12 cellular contexts compared by ENCODE assay signal in genomic region chr3:46717447-46718231, GRCh38. TPM values are rescaled to one million over a fixed set of nuclear protein-coding genes. Genes with fewer than 3 reads are reported as not detected.
DNase-seq lines count a peak whose midpoint lies in the region; ATAC-seq, FAIRE-seq and TF ChIP-seq lines count a peak whose summit lies in the region.
"Had no signal": no experiment of that assay in that cellular context is flagged by ENCODE, and none has a peak within 500 bp of the region (broad histone marks: within the 10 kb centered on the region; RNA-seq: fewer than 3 reads in every experiment).

Gene PRSS50, minus strand, starts transcription at chr3:46717869. Its CDS starts 45 bp downstream, at chr3:46717824.

- no peak within 1 kb of the TSS for H3K27ac ChIP-seq in mammary epithelial cell (ENCODE audit: insufficient read depth, low read depth, low read length)
- no peak within 1 kb of the TSS for H3K27ac ChIP-seq in WERI-Rb-1
- no peak within 1 kb of the TSS for H3K27ac ChIP-seq in keratinocyte (ENCODE audit: control insufficient read depth, insufficient read depth, low read length)
- H3K27ac ChIP-seq: KMS-11 had no signal

- intact Hi-C loops in MCF 10A (cut with micrococcal nuclease) (no loop called here), mammary epithelial cell (cut with micrococcal nuclease) (no loop called here)

- H3K4me1 ChIP-seq in mammary epithelial cell (ENCODE audit: insufficient read depth, low read length) (no peaks in the 10 kb centered on the region), keratinocyte (ENCODE audit: control insufficient read depth, extremely low read depth, insufficient read depth, low read length) (peaks cover 10% of the 10 kb centered on the region)

- BruUV-seq in MCF 10A (replicated peaks; lab: Mats Ljungman, UMichigan) (no TSS peak), mammary epithelial cell (replicated peaks; lab: Mats Ljungman, UMichigan) (no TSS peak)

- H3K9me3 ChIP-seq in mammary epithelial cell (replicated peaks; ENCODE audit: insufficient read depth, low read length) (no peaks in the 10 kb centered on the region), WERI-Rb-1 (ENCODE audit: severe bottlenecking) (no peaks in the 10 kb centered on the region), keratinocyte (ENCODE audit: control insufficient read depth, low read depth, low read length) (no peaks in the 10 kb centered on the region)

- no peak for DNase-seq in MCF 10A (ENCODE audit: unreplicated experiment)
- DNase-seq in mammary epithelial cell = no peak
- no peak for DNase-seq in WERI-Rb-1
- no peak for DNase-seq in keratinocyte (ENCODE audit: low read depth, low spot score)
- peak; percentile 72 for DNase-seq in type B pancreatic cell (ENCODE audit: extremely low spot score, unreplicated experiment)
- no peak for DNase-seq in G401 (ENCODE audit: low spot score)

- no peaks in the 10 kb centered on the region for H3K9me3 Mint-ChIP-seq in MCF 10A (ENCODE audit: unreplicated experiment)
- H3K9me3 Mint-ChIP-seq in type B pancreatic cell = peaks cover 5% of the 10 kb centered on the region
- H3K9me3 Mint-ChIP-seq: dendritic cell treated with granulocyte-macrophage colony-stimulating factor and Interleukin-4, amounts not matched to agents 40 ng/mL and 50 ng/mL, for 4 days had no signal

- peaks cover 15% of the 10 kb centered on the region for H3K27me3 Mint-ChIP-seq in MCF 10A (ENCODE audit: insufficient read depth, unreplicated experiment)
- H3K27me3 Mint-ChIP-seq in type B pancreatic cell = peaks cover 7% of the 10 kb centered on the region

- H3K4me1 Mint-ChIP-seq in MCF 10A (ENCODE audit: insufficient read depth, unreplicated experiment) = no peaks in the 10 kb centered on the region
- no peaks in the 10 kb centered on the region for H3K4me1 Mint-ChIP-seq in type B pancreatic cell (ENCODE audit: unreplicated experiment)

- dilution Hi-C loops in mammary epithelial cell (cut with HindIII; ENCODE audit: low sequenced_read_pairs) = no loop called here
- dilution Hi-C loops in keratinocyte (cut with MboI; ENCODE audit: extremely low pct_ligation_motif_present, low sequenced_read_pairs) = no loop called here

- H2AFZ ChIP-seq in mammary epithelial cell (ENCODE audit: low read depth, low read length) (no peak within 1 kb of the TSS), keratinocyte (ENCODE audit: control insufficient read depth, low read length) (no peak within 1 kb of the TSS)

- no peaks in the 10 kb centered on the region for H3K36me3 ChIP-seq in mammary epithelial cell (ENCODE audit: insufficient read depth, low read length)
- no peaks in the 10 kb centered on the region for H3K36me3 ChIP-seq in WERI-Rb-1
- H3K36me3 ChIP-seq in keratinocyte (ENCODE audit: control insufficient read depth in 2 of 2, extremely low read depth in 1 of 2, insufficient read depth in 2 of 2, low read length in 2 of 2) = no peaks in the 10 kb centered on the region

- no peak within 1 kb of the TSS for H3K4me2 ChIP-seq in mammary epithelial cell (ENCODE audit: insufficient read depth, low read depth, low read length)
- no peak within 1 kb of the TSS for H3K4me2 ChIP-seq in keratinocyte (ENCODE audit: control insufficient read depth, extremely low read depth, insufficient read depth, low read depth, low read length)
- H3K4me2 ChIP-seq: KMS-11 had no signal

- no peak for FAIRE-seq in keratinocyte (lab: Jason Lieb, UNC)
- FAIRE-seq: TTC549 had no signal

- H3K36me3 Mint-ChIP-seq in MCF 10A (ENCODE audit: insufficient read depth, unreplicated experiment) = no peaks in the 10 kb centered on the region
- no peaks in the 10 kb centered on the region for H3K36me3 Mint-ChIP-seq in type B pancreatic cell

- CTCF ChIA-PET in MCF 10A (lab: Yijun Ruan, JAX) = interaction anchor here (0.6 kb wide), 1 partner anchor 614 kb away, joined by 3 read pairs; no protein-coding TSS in a partner anchor
- CTCF ChIA-PET in mammary epithelial cell (lab: Charles Lee; ENCODE audit: low non-redundant PET) = interaction anchor here (0.6 kb wide), 1 partner anchor 183 kb away, joined by 3 read pairs; no protein-coding TSS in a partner anchor

- H3K27me3 ChIP-seq in mammary epithelial cell (ENCODE audit: insufficient read depth, low read length) (no peaks in the 10 kb centered on the region), WERI-Rb-1 (ENCODE audit: insufficient read depth, low read depth, severe bottlenecking) (no peaks in the 10 kb centered on the region), keratinocyte (ENCODE audit: control insufficient read depth, extremely low read depth, insufficient read depth, low read length) (peaks cover 12% of the 10 kb centered on the region)

- ATAC-seq in HG03571 (IDR thresholded peaks at IDR 0.05; ENCODE audit: unreplicated experiment) (no peak), HG02798 (IDR thresholded peaks at IDR 0.05; ENCODE audit: poor library complexity, unreplicated experiment) (no peak)

- POLR2A ChIA-PET in MCF 10A (lab: Yijun Ruan, JAX) = no interaction called here

- in situ Hi-C loops in mammary epithelial cell (cut with MboI; ENCODE audit: low sequenced_read_pairs in 2 of 2) = loop anchor here in 1 of 2 donors (10.0 kb wide), 1 partner anchor 167 kb away; no protein-coding TSS in a partner anchor
- in situ Hi-C loops in G401 (cut with HindIII; ENCODE audit: low sequenced_read_pairs) = no loop called here

- no peak within 1 kb of the TSS for H3K9ac ChIP-seq in mammary epithelial cell (ENCODE audit: insufficient read depth, low read length)
- H3K9ac ChIP-seq in keratinocyte (ENCODE audit: control insufficient read depth, extremely low read depth, insufficient read depth, low read length) = no peak within 1 kb of the TSS
- H3K9ac ChIP-seq: KMS-11 had no signal

- H3K4me3 ChIP-seq in mammary epithelial cell (replicated peaks in 1 of 3; ENCODE audit: insufficient read depth in 1 of 3, low read depth in 2 of 3, low read length in 3 of 3) (no peak within 1 kb of the TSS), WERI-Rb-1 (ENCODE audit: low read depth, low read length) (no peak within 1 kb of the TSS), keratinocyte (ENCODE audit: control insufficient read depth in 2 of 3, extremely low read depth in 1 of 3, insufficient read depth in 2 of 3, low read depth in 1 of 3, low read length in 3 of 3) (no peak within 1 kb of the TSS)
- H3K4me3 ChIP-seq: lung had no signal

- peaks cover 1% of the 10 kb centered on the region for H4K20me1 ChIP-seq in mammary epithelial cell (ENCODE audit: insufficient read depth, low read length)
- no peaks in the 10 kb centered on the region for H4K20me1 ChIP-seq in keratinocyte (ENCODE audit: control insufficient read depth, extremely low read depth, insufficient read depth, low read length)

- no peaks in the 10 kb centered on the region for H3K9me1 ChIP-seq in keratinocyte (ENCODE audit: control insufficient read depth, extremely low read depth, insufficient read depth, low read length)

- H3K4me3 Mint-ChIP-seq in MCF 10A (ENCODE audit: unreplicated experiment) (no peak within 1 kb of the TSS), type B pancreatic cell (no peak within 1 kb of the TSS)
- H3K4me3 Mint-ChIP-seq: dendritic cell treated with granulocyte-macrophage colony-stimulating factor and Interleukin-4, amounts not matched to agents 40 ng/mL and 50 ng/mL, for 4 days had no signal

- WGBS in mammary epithelial cell (ENCODE audit: low coverage, missing lambda C conversion rate) = 63% methylated on average over 19 of the region's 61 CpGs

- H3K27ac Mint-ChIP-seq in MCF 10A (ENCODE audit: low read depth, unreplicated experiment) = no peak within 1 kb of the TSS
- no peak within 1 kb of the TSS for H3K27ac Mint-ChIP-seq in type B pancreatic cell
- H3K27ac Mint-ChIP-seq: dendritic cell treated with granulocyte-macrophage colony-stimulating factor and Interleukin-4, amounts not matched to agents 40 ng/mL and 50 ng/mL, for 4 days had no signal

- TF ChIP-seq CTCF in MCF 10A (IDR thresholded peaks at IDR 0.05; ENCODE audit: unreplicated experiment) (peak; percentile 34), mammary epithelial cell (conservative IDR thresholded peaks at IDR 0.05 in 1 of 2, IDR thresholded peaks at IDR 0.05 in 1 of 2; ENCODE audit: extremely low read depth in 1 of 2, insufficient read depth in 1 of 2, low read depth in 1 of 2, low read length in 2 of 2) (peak in 1 of 2 donors; percentile 25), WERI-Rb-1 (IDR thresholded peaks at IDR 0.05; ENCODE audit: low read depth, low read length) (peak; percentile 52), keratinocyte (optimal IDR thresholded peaks at IDR 0.05 in 1 of 3, IDR thresholded peaks at IDR 0.05 in 1 of 3, conservative IDR thresholded peaks at IDR 0.05 in 1 of 3; ENCODE audit: extremely low read depth in 1 of 3, insufficient read depth in 2 of 3, low read length in 3 of 3) (peak in 2 of 3 experiments; percentile 26 to 30), type B pancreatic cell (conservative IDR thresholded peaks at IDR 0.05) (peak; percentile 44)

- H3K79me2 ChIP-seq in mammary epithelial cell (ENCODE audit: insufficient read depth, low read length) = no peaks in the 10 kb centered on the region
- no peaks in the 10 kb centered on the region for H3K79me2 ChIP-seq in keratinocyte (ENCODE audit: control insufficient read depth, insufficient read depth, low read length)

RNA-seq across cellular contexts. Expression of gene PRSS50, which starts in this region (rescaled TPM):
- not detected in 2 replicates for total RNA-seq in MCF 10A (2022)
- total RNA-seq in mammary epithelial cell = under 1 TPM in 1 of 2 donors, not detected in 1; under 0.01 TPM
- polyA plus RNA-seq in mammary epithelial cell = not detected
- not detected for polyA minus RNA-seq in mammary epithelial cell
- polyA plus RNA-seq in keratinocyte = not detected in 3 replicates
- not detected for polyA plus RNA-seq in keratinocyte (2011; ENCODE audit: low read depth)
- polyA plus RNA-seq in keratinocyte (2011; cell fraction: cytosol; rRNA removed) = not detected in 2 replicates
- not detected in 2 replicates for polyA plus RNA-seq in keratinocyte (2011; cell fraction: nucleus; rRNA removed)
- not detected in 2 replicates for polyA plus RNA-seq in keratinocyte (2012; ENCODE audit: low replicate concordance)
- polyA minus RNA-seq in keratinocyte = not detected in 3 replicates
- polyA minus RNA-seq in keratinocyte (2011; cell fraction: cytosol; rRNA and poly(A)+ RNA removed) = not detected
- not detected in 2 replicates for polyA minus RNA-seq in keratinocyte (2011; cell fraction: nucleus; rRNA and poly(A)+ RNA removed)
- total RNA-seq in type B pancreatic cell (ENCODE audit: low replicate concordance) = 1.1 and 1.2 TPM in 2 replicates
- not detected in 2 replicates for total RNA-seq in G401 (2014; rRNA removed; shearing (Covaris generic))
